ENCODE assay signal across 7 cellular contexts in the genomic region with DNA sequence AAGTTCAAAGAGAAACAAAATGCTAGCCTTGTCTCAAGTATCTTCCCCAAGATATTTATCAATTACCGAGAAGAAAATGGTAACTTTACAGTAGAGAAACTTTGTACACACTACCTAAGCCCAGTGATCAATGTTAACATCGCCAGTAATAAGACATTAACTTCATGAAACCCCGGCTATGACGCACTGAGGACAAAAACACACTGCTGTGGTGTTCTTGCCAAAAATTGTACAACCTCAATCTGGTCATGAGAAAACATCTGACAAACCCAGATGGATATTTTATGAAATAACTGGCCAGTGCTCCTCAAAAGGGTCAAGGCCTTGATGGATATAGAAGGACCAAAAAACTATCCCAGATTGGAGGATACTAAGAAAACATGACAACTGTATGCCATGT.
"Had no signal": no experiment of that assay in that cellular context is flagged by ENCODE, and none has a peak within 500 bp of the region (broad histone marks: within the 10 kb centered on the region; RNA-seq: fewer than 3 reads in every experiment).

No MANE protein-coding gene starts in this region.

- H3K4me3 ChIP-seq: GM23338 had no signal

- H3K27ac ChIP-seq: HL-60 had no signal

- ATAC-seq: GM23338, HepG2 had no signal

- DNase-seq: H9, HCEC 1CT, HFFc6, KBM-7 had no signal
